8 cellular contexts compared by ENCODE assay signal in the genomic region with DNA sequence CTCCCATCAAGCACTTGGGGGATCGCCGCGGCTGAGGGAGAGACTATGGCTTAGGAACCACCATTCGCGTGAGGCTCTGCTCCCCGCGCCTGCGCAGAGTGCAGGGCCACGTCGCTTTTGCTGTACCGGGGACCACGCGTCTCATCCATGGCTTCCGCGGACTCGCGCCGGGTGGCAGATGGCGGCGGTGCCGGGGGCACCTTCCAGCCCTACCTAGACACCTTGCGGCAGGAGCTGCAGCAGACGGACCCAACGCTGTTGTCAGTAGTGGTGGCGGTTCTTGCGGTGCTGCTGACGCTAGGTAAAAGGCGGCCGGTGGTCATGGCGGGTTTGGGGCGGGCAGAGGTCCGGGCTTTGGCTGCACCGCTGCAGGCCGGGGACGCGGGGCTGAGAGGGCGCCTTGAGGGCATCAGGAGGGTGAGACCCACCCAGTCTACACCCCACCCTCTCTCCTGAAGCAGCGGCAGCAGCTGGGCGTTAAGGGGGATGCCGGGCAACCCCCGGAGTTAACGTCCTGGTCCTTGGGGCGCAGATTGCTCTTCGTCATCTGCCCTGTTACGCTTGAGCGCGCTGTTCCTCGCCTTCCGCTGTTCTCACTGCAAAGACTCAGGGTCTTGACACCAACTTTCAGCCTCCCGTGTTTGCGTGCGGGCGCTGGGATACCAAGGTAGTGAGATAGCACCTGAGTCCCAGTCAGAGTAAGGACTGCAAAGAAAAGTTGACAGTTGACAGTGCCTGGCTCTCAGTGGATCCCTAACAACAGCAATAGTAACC.
DNase-seq lines count a peak whose midpoint lies in the region; ATAC-seq lines count a peak whose summit lies in the region.

A gene with protein sequence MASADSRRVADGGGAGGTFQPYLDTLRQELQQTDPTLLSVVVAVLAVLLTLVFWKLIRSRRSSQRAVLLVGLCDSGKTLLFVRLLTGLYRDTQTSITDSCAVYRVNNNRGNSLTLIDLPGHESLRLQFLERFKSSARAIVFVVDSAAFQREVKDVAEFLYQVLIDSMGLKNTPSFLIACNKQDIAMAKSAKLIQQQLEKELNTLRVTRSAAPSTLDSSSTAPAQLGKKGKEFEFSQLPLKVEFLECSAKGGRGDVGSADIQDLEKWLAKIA (plus strand): TSS at position 114 of the 774 bp plus-strand sequence. CDS start 34 bp downstream, at position 148.

- peaks cover 25% of the 10 kb centered on the region for H3K36me3 Mint-ChIP-seq in activated naive CD4-positive, alpha-beta T cell treated with anti-CD3 and anti-CD28 coated beads, Interleukin-2, amount 10 ng/mL, durations not matched to agents 7 days and 5 days

- peak within 1 kb of the TSS; percentile 91 for H3K27ac Mint-ChIP-seq in activated naive CD4-positive, alpha-beta T cell treated with anti-CD3 and anti-CD28 coated beads, Interleukin-2, amount 10 ng/mL, durations not matched to agents 7 days and 5 days

- CTCF ChIA-PET in activated naive CD4-positive, alpha-beta T cell treated with anti-CD3 and anti-CD28 coated beads, Interleukin-2, amount 10 ng/mL, durations not matched to agents 7 days and 5 days (lab: Charles Lee) = interaction anchor here (0.9 kb wide), 1 partner anchor 27 kb away, joined by 3 read pairs; no protein-coding TSS in a partner anchor

- peak; percentile 80 for DNase-seq in NCI-H1048 (lab: John Stamatoyannopoulos, UW)
- peak; percentile 81 for DNase-seq in SK-N-MC (ENCODE audit: low read depth, low spot score)
- peak; percentile 97 for DNase-seq in activated naive CD4-positive, alpha-beta T cell treated with anti-CD3 and anti-CD28 coated beads, Interleukin-2, amount 10 ng/mL, durations not matched to agents 7 days and 5 days
- DNase-seq in globus pallidus (ENCODE audit: low spot score) = peak; percentile 95
- DNase-seq in nucleus accumbens (lab: John Stamatoyannopoulos, UW) = peak; percentile 59 to 97 (median 91)
- DNase-seq in superior temporal gyrus (ENCODE audit: extremely low spot score) = peak; percentile 98

- H3K36me3 ChIP-seq in SK-N-MC (ENCODE audit: insufficient read depth, low read length) = peaks cover 32% of the 10 kb centered on the region

- H3K27ac ChIP-seq in SK-N-MC = no peak within 1 kb of the TSS

- H3K4me3 ChIP-seq in GM08714 (ENCODE audit: low read length) (peak within 1 kb of the TSS; percentile 79), SK-N-MC (peak within 1 kb of the TSS; percentile 97)

- no peaks in the 10 kb centered on the region for H3K9me3 Mint-ChIP-seq in activated naive CD4-positive, alpha-beta T cell treated with anti-CD3 and anti-CD28 coated beads, Interleukin-2, amount 10 ng/mL, durations not matched to agents 7 days and 5 days

- peak within 1 kb of the TSS; percentile 65 for H3K9ac ChIP-seq in SK-N-MC (ENCODE audit: insufficient read length)

- H3K4me1 Mint-ChIP-seq in activated naive CD4-positive, alpha-beta T cell treated with anti-CD3 and anti-CD28 coated beads, Interleukin-2, amount 10 ng/mL, durations not matched to agents 7 days and 5 days = peaks cover 32% of the 10 kb centered on the region

- peak within 1 kb of the TSS; percentile 95 for H3K4me3 Mint-ChIP-seq in activated naive CD4-positive, alpha-beta T cell treated with anti-CD3 and anti-CD28 coated beads, Interleukin-2, amount 10 ng/mL, durations not matched to agents 7 days and 5 days

- no peaks in the 10 kb centered on the region for H3K9me3 ChIP-seq in SK-N-MC (ENCODE audit: low read depth, low read length)

- ATAC-seq in HG02588 (IDR thresholded peaks at IDR 0.05; ENCODE audit: unreplicated experiment) = peak; percentile 98

- peaks cover 11% of the 10 kb centered on the region for H3K27me3 Mint-ChIP-seq in activated naive CD4-positive, alpha-beta T cell treated with anti-CD3 and anti-CD28 coated beads, Interleukin-2, amount 10 ng/mL, durations not matched to agents 7 days and 5 days
